Comparison of ENCODE assay signal across 20 cellular contexts in the genomic region with DNA sequence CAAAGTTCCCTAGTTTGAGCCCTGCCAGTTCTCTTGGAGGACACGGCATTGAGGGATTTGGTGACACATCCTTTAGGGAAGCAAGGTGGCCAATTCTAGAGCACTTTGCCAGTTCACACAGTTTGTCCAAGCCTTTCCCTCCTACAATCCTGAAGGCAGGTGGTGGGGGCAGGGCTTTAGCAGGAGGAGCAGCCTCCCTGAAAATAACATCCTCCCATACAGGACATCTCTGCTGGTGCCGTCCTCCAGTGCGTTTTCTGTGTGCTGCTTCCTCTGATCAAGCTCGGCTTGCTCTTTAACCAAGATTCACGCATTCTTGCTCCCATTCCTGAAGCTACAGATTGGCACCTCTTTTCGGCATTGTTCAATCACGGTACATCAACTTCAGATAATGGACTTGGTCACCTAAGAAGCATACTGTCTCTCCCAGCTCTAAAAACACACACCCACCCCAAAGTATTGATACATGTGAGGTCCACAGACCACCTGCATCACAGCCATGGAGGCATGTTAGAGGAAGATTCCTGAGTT. TPM values are rescaled to one million over a fixed set of nuclear protein-coding genes. Genes with fewer than 3 reads are reported as not detected.
DNase-seq lines count a peak whose midpoint lies in the region; ATAC-seq and TF ChIP-seq lines count a peak whose summit lies in the region.
"Had no signal": no experiment of that assay in that cellular context is flagged by ENCODE, and none has a peak within 500 bp of the region (broad histone marks: within the 10 kb centered on the region; RNA-seq: fewer than 3 reads in every experiment).

No MANE protein-coding gene starts in this region.

- H3K27me3 Mint-ChIP-seq in nephron progenitor cell (ENCODE audit: low read depth, poor library complexity) = peaks cover 2% of the 10 kb centered on the region

- DNase-seq in Caki2 (ENCODE audit: low read depth) (peak; percentile 15), epithelial cell of proximal tubule (ENCODE audit: low read depth) (peak; percentile 61), nephron progenitor cell (no peak), retina (peak; percentile 42), DMS114 treated with DMSO at 0.1 percent for 48 hours (lab: John Stamatoyannopoulos, UW; ENCODE audit: unreplicated experiment) (no peak)
- no peak for DNase-seq in stimulated activated CD4-positive, alpha-beta T cell treated with anti-CD3 and anti-CD28 coated beads, Interleukin-12 subunit alpha, Interleukin-12 subunit beta, amount 100 ng/mL, for 4 hours
- DNase-seq: 8988T; CD8-positive, alpha-beta memory T cell; COR-L47; DMS153; DMS79; GDM1; GOT3; H9; IMR-90 had no signal

- peak overlapping the region; percentile 36 for H3K27ac Mint-ChIP-seq in nephron progenitor cell
- H3K27ac Mint-ChIP-seq: CD8-positive, alpha-beta memory T cell; H9 had no signal

- in situ Hi-C loops in Caki2 (cut with HindIII; ENCODE audit: low pct_unique_long_range_greater_than_20kb, low sequenced_read_pairs) = no loop called here

- no peak for ATAC-seq in HG02884 (IDR thresholded peaks at IDR 0.05; ENCODE audit: unreplicated experiment)
- no peak for ATAC-seq in GM18861 (IDR thresholded peaks at IDR 0.05; ENCODE audit: unreplicated experiment)
- ATAC-seq: K562 had no signal

- no peaks in the 10 kb centered on the region for H3K4me1 Mint-ChIP-seq in nephron progenitor cell
- H3K4me1 Mint-ChIP-seq: CD8-positive, alpha-beta memory T cell; H9 had no signal

- no peak overlapping the region for H3K4me3 ChIP-seq in epithelial cell of proximal tubule (ENCODE audit: low read depth, low read length)
- H3K4me3 ChIP-seq: BLaER1, K562 had no signal

- TF ChIP-seq CTCF in epithelial cell of proximal tubule (conservative IDR thresholded peaks at IDR 0.05; ENCODE audit: low read depth, low read length) = no peak
- no peak for TF ChIP-seq CTCF in nephron progenitor cell (IDR thresholded peaks at IDR 0.05)

- H3K9me3 Mint-ChIP-seq in nephron progenitor cell = no peaks in the 10 kb centered on the region
- H3K9me3 Mint-ChIP-seq: CD8-positive, alpha-beta memory T cell; H9 had no signal

- H3K4me3 Mint-ChIP-seq in nephron progenitor cell = no peak overlapping the region
- H3K4me3 Mint-ChIP-seq: CD8-positive, alpha-beta memory T cell; H9 had no signal

- H3K36me3 Mint-ChIP-seq in nephron progenitor cell (ENCODE audit: low read depth) = no peaks in the 10 kb centered on the region
- H3K36me3 Mint-ChIP-seq: CD8-positive, alpha-beta memory T cell had no signal

RNA-seq across cellular contexts. Expression of a gene that starts 7.5 kb away (rescaled TPM):
- total RNA-seq in Caki2 (2014; rRNA removed; shearing (Covaris generic); ENCODE audit: low replicate concordance) = not detected in 2 replicates
- not detected in 2 replicates for total RNA-seq in epithelial cell of proximal tubule
- total RNA-seq: A673; CD8-positive, alpha-beta memory T cell; H9; IMR-90; K562 had no signal

Comparison
In these comparisons a context has a peak if more than half of its experiments do, and no peak if none do; other contexts are left out.
1. DNase-seq: peak in Caki2 (single experiment), epithelial cell of proximal tubule (single experiment) and retina (single experiment); none in nephron progenitor cell (single experiment), DMS114 treated with DMSO at 0.1 percent for 48 hours (single experiment) and stimulated activated CD4-positive, alpha-beta T cell treated with anti-CD3 and anti-CD28 coated beads, Interleukin-12 subunit alpha, Interleukin-12 subunit beta, amount 100 ng/mL, for 4 hours (single experiment).